Comparison of ENCODE assay signal across 20 cellular contexts in the genomic region with DNA sequence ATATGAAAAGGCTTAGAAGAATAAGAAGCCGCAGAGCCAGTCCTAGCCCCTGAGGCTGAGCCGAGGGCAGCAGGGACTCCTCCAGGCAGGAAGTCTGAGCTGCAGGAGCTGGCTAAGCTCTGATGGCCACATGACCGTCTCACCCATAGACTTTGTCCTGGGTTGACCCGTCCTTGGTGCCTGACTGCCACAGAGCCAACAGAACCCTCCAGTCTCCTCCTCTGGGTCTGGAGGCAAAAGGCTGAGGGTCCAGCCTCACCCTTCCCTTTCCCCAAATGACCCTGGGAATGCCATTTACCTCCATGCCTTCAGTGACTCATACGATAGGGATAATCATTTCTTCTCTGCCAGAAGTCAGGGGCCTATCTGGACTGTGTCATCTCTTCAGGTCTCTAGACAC. TPM values are rescaled to one million over a fixed set of nuclear protein-coding genes. Genes with fewer than 3 reads are reported as not detected.
DNase-seq lines count a peak whose midpoint lies in the region; ATAC-seq and TF ChIP-seq lines count a peak whose summit lies in the region.
"Had no signal": no experiment of that assay in that cellular context is flagged by ENCODE, and none has a peak within 500 bp of the region (broad histone marks: within the 10 kb centered on the region; RNA-seq: fewer than 3 reads in every experiment).

No MANE protein-coding gene starts in this region.

- H3K4me1 ChIP-seq in right cardiac atrium (ENCODE audit: control insufficient read depth, insufficient read depth, low read length): no peaks in the 10 kb centered on the region
- peaks cover 12 to 15% of the 10 kb centered on the region in 2 experiments for H3K4me1 ChIP-seq in trophoblast cell (ENCODE audit: control insufficient read depth in 1 of 2, insufficient read depth in 2 of 2, low read length in 2 of 2)
- H3K4me1 ChIP-seq in smooth muscle cell (ENCODE audit: low read depth): no peaks in the 10 kb centered on the region
- H3K4me1 ChIP-seq: SJCRH30 had no signal

- H3K9ac ChIP-seq in trophoblast cell (ENCODE audit: low read length) (no peak overlapping the region), smooth muscle cell (ENCODE audit: low read depth) (no peak overlapping the region)
- H3K9ac ChIP-seq: BLaER1 treated with 17β-estradiol and CSF1 and Interleukin-3, amounts not matched to agents 10 nM and 100 nM had no signal

- no peaks in the 10 kb centered on the region for H4K20me1 ChIP-seq in smooth muscle cell (ENCODE audit: low read depth)
- H4K20me1 ChIP-seq: BLaER1 treated with 17β-estradiol and CSF1 and Interleukin-3, amounts not matched to agents 10 nM and 100 nM had no signal

- H3K27ac ChIP-seq in right cardiac atrium (ENCODE audit: low read length) (no peak overlapping the region), trophoblast cell (ENCODE audit: low read depth, low read length) (peak overlapping the region; percentile 19), smooth muscle cell (ENCODE audit: low read depth) (no peak overlapping the region)
- H3K27ac ChIP-seq: A549; BLaER1 treated with 17β-estradiol and CSF1 and Interleukin-3, amounts not matched to agents 10 nM and 100 nM; SJCRH30 had no signal

- no peaks in the 10 kb centered on the region for H3F3A ChIP-seq in smooth muscle cell (ENCODE audit: low read depth)

- peak overlapping the region; percentile 48 for H2BK12ac ChIP-seq in trophoblast cell (ENCODE audit: low read length)

- H3K4me2 ChIP-seq in trophoblast cell (ENCODE audit: low read length) (no peak overlapping the region), smooth muscle cell (no peak overlapping the region)
- H3K4me2 ChIP-seq: A549; BLaER1 treated with 17β-estradiol and CSF1 and Interleukin-3, amounts not matched to agents 10 nM and 100 nM had no signal

- ATAC-seq in right cardiac atrium (peak; percentile 53 to 66), SK-N-SH treated with all-trans-retinoic acid at 6 μM for 48 hours (no peak)
- ATAC-seq: A549 had no signal

- no peaks in the 10 kb centered on the region for H3K79me2 ChIP-seq in trophoblast cell (ENCODE audit: control insufficient read depth, insufficient read depth, low read length, poor library complexity)
- no peaks in the 10 kb centered on the region for H3K79me2 ChIP-seq in smooth muscle cell (ENCODE audit: low read depth)

- 36% methylated on average over 5 of the region's 5 CpGs for WGBS in right cardiac atrium
- no CpG with 5 or more reads among the region's 5 CpGs for WGBS in trophoblast cell (ENCODE audit: extremely low coverage, insufficient coverage, insufficient read length)
- WGBS in smooth muscle cell (ENCODE audit: low lambda C conversion rate): 54% methylated on average over 5 of the region's 5 CpGs

- peak overlapping the region; percentile 62 for H3K14ac ChIP-seq in trophoblast cell (ENCODE audit: low read length)

- H3K79me1 ChIP-seq in trophoblast cell (ENCODE audit: low read length): peaks cover 5% of the 10 kb centered on the region

- no peaks in the 10 kb centered on the region for H3K27me3 ChIP-seq in right cardiac atrium (ENCODE audit: control insufficient read depth, insufficient read depth)
- H3K27me3 ChIP-seq in trophoblast cell (ENCODE audit: insufficient read depth, low read length): no peaks in the 10 kb centered on the region
- peaks cover 9% of the 10 kb centered on the region for H3K27me3 ChIP-seq in smooth muscle cell (ENCODE audit: low read depth)
- H3K27me3 ChIP-seq: BLaER1 treated with 17β-estradiol and CSF1 and Interleukin-3, amounts not matched to agents 10 nM and 100 nM had no signal

- no peak overlapping the region for H2AK5ac ChIP-seq in trophoblast cell (ENCODE audit: low read length)

- DNase-seq in Daoy (ENCODE audit: low read depth) (peak; percentile 14), NCI-H226 (peak; percentile 33), right cardiac atrium (no peak), trophoblast cell (peak; percentile 93 to 95), smooth muscle cell (lab: John Stamatoyannopoulos, UW; ENCODE audit: unreplicated experiment) (no peak)
- no peak for DNase-seq in activated CD4-positive, alpha-beta T cell treated with anti-CD3 and anti-CD28 coated beads, Interleukin-2, amount 50 U/mL, for 48 hours
- DNase-seq: DMS 273 treated with DMSO at 0.1 percent for 48 hours, EL, HCEC 1CT, KG1, NCI-H1436 treated with DMSO at 0.1 percent for 48 hours, NCI-H2029 treated with DMSO at 0.1 percent for 48 hours, NCI-H2171 treated with DMSO at 0.1 percent for 48 hours, NCI-H748 treated with DMSO at 0.1 percent for 48 hours, RPMI8226, SJCRH30 had no signal

- peak overlapping the region; percentile 49 for H2BK5ac ChIP-seq in trophoblast cell (ENCODE audit: low read depth, low read length, poor library complexity)

- H3K36me3 ChIP-seq in trophoblast cell (ENCODE audit: control insufficient read depth in 1 of 2, insufficient read depth in 2 of 2, low read length in 2 of 2): no peaks in the 10 kb centered on the region
- no peaks in the 10 kb centered on the region for H3K36me3 ChIP-seq in smooth muscle cell (ENCODE audit: low read depth)
- H3K36me3 ChIP-seq: BLaER1 treated with 17β-estradiol and CSF1 and Interleukin-3, amounts not matched to agents 10 nM and 100 nM; SJCRH30 had no signal

- no peak overlapping the region for H2BK120ac ChIP-seq in trophoblast cell (ENCODE audit: insufficient read depth, low read length, poor library complexity)

- H3K4ac ChIP-seq in trophoblast cell (ENCODE audit: low read depth, low read length): no peak overlapping the region

- no peaks in the 10 kb centered on the region for H3K9me3 ChIP-seq in right cardiac atrium (ENCODE audit: control insufficient read depth, low read length)
- no peaks in the 10 kb centered on the region for H3K9me3 ChIP-seq in trophoblast cell (ENCODE audit: insufficient read depth, low read depth, low read length)
- no peaks in the 10 kb centered on the region for H3K9me3 ChIP-seq in smooth muscle cell (replicated peaks; ENCODE audit: low read depth)
- H3K9me3 ChIP-seq: A549; BLaER1 treated with 17β-estradiol and CSF1 and Interleukin-3, amounts not matched to agents 10 nM and 100 nM; SJCRH30 had no signal

- H3K23ac ChIP-seq in trophoblast cell (ENCODE audit: low read length): no peak overlapping the region

- intact Hi-C loops in right cardiac atrium (cut with DNase I): no loop called here

- H3K18ac ChIP-seq in trophoblast cell (ENCODE audit: low read length): no peak overlapping the region

- H3K4me3 ChIP-seq in right cardiac atrium (ENCODE audit: low read length) (no peak overlapping the region), trophoblast cell (ENCODE audit: low read depth, low read length) (no peak overlapping the region), smooth muscle cell (no peak overlapping the region)
- H3K4me3 ChIP-seq: A549; BLaER1 treated with 17β-estradiol and CSF1 and Interleukin-3, amounts not matched to agents 10 nM and 100 nM; SJCRH30 had no signal

- H4K8ac ChIP-seq in trophoblast cell (ENCODE audit: low read depth, low read length): no peak overlapping the region

- no peak for TF ChIP-seq CTCF in smooth muscle cell (IDR thresholded peaks at IDR 0.05; ENCODE audit: borderline replicate concordance, insufficient read depth, poor library complexity, severe bottlenecking)

- H4K91ac ChIP-seq in trophoblast cell (ENCODE audit: low read depth, low read length): no peak overlapping the region

- H4K12ac ChIP-seq in trophoblast cell (ENCODE audit: low read depth, low read length): no peak overlapping the region

- H2AFZ ChIP-seq in trophoblast cell (ENCODE audit: insufficient read depth, low read length, poor library complexity) (no peak overlapping the region), smooth muscle cell (ENCODE audit: low read depth) (no peak overlapping the region)

TF ChIP-seq in SK-N-SH treated with all-trans-retinoic acid at 6 μM for 48 hours, 23 proteins besides CTCF, POLR2A, EP300 and RAD21 (continues in another document):
- TF ChIP-seq GLIS3 (CRISPR knock-in tag; IDR thresholded peaks at IDR 0.05) (no peak), ISL1 (CRISPR knock-in tag; IDR thresholded peaks at IDR 0.05) (no peak), OSR1 (CRISPR knock-in tag; IDR thresholded peaks at IDR 0.05) (no peak), ESRRG (CRISPR knock-in tag; IDR thresholded peaks at IDR 0.05) (no peak), ARNTL (CRISPR knock-in tag; IDR thresholded peaks at IDR 0.05; ENCODE audit: borderline replicate concordance, low read depth) (no peak)
- TF ChIP-seq, protein P1, sequence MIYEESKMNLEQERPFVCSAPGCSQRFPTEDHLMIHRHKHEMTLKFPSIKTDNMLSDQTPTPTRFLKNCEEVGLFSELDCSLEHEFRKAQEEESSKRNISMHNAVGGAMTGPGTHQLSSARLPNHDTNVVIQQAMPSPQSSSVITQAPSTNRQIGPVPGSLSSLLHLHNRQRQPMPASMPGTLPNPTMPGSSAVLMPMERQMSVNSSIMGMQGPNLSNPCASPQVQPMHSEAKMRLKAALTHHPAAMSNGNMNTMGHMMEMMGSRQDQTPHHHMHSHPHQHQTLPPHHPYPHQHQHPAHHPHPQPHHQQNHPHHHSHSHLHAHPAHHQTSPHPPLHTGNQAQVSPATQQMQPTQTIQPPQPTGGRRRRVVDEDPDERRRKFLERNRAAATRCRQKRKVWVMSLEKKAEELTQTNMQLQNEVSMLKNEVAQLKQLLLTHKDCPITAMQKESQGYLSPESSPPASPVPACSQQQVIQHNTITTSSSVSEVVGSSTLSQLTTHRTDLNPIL (CRISPR knock-in tag; IDR thresholded peaks at IDR 0.05; ENCODE audit: low read depth): no peak

RNA-seq across cellular contexts. Expression of a gene that starts 1.5 kb away (rescaled TPM):
- total RNA-seq in Daoy (2014; rRNA removed; shearing (Covaris generic)): not detected in 2 replicates
- total RNA-seq in right cardiac atrium (not detected), smooth muscle cell (not detected in 2 replicates)
- polyA plus RNA-seq in right cardiac atrium (not detected), smooth muscle cell (not detected in 2 replicates)
- 0.07 and 0.11 TPM in 2 replicates for polyA plus RNA-seq in trophoblast cell (2013)
- total RNA-seq: NCI-H460, SJCRH30 had no signal
- polyA plus RNA-seq: A549 had no signal

RNA-seq across cellular contexts. Expression of a gene that starts 22.2 kb away (rescaled TPM):
- not detected in 2 replicates for total RNA-seq in Daoy (2014; rRNA removed; shearing (Covaris generic))
- total RNA-seq in right cardiac atrium: 1 to 10 TPM in 2 of 4 donors, under 1 TPM in 2; 0.47 to 2.2 (median 1.2) TPM
- polyA plus RNA-seq in right cardiac atrium: 0.14 TPM
- 0.11 and 0.12 TPM in 2 replicates for polyA plus RNA-seq in trophoblast cell (2013)
- 0.22 TPM in 1 of 2 replicates, not detected in the other for total RNA-seq in smooth muscle cell
- not detected in 2 replicates for polyA plus RNA-seq in smooth muscle cell
- total RNA-seq: NCI-H460, SJCRH30 had no signal
- polyA plus RNA-seq: A549 had no signal

RNA-seq across cellular contexts. Expression of a gene that starts 31.3 kb away (rescaled TPM):
- total RNA-seq in Daoy (2014; rRNA removed; shearing (Covaris generic)): 0.36 TPM in 1 of 2 replicates, not detected in the other
- total RNA-seq in right cardiac atrium (not detected), smooth muscle cell (152 and 209 TPM in 2 replicates)
- polyA plus RNA-seq in right cardiac atrium (0.07 TPM), smooth muscle cell (67.2 and 198 TPM in 2 replicates)
- polyA plus RNA-seq in trophoblast cell (2013): 0.04 and 0.07 TPM in 2 replicates
- total RNA-seq: NCI-H460, SJCRH30 had no signal

RNA-seq across cellular contexts. Expression of a gene that starts 49.8 kb away (rescaled TPM):
- total RNA-seq in Daoy (2014; rRNA removed; shearing (Covaris generic)): not detected in 2 replicates
- not detected for total RNA-seq in right cardiac atrium
- not detected for polyA plus RNA-seq in right cardiac atrium
- polyA plus RNA-seq in trophoblast cell (2013): not detected in 2 replicates
- not detected in 2 replicates for total RNA-seq in smooth muscle cell
- not detected in 2 replicates for polyA plus RNA-seq in smooth muscle cell
- total RNA-seq: NCI-H460, SJCRH30 had no signal
- polyA plus RNA-seq: A549 had no signal

RNA-seq across cellular contexts. Expression of a gene that starts 58.4 kb away (rescaled TPM):
- not detected in 2 replicates for total RNA-seq in Daoy (2014; rRNA removed; shearing (Covaris generic))
- total RNA-seq in right cardiac atrium (not detected), smooth muscle cell (985 and 1,128 TPM in 2 replicates)
- polyA plus RNA-seq in right cardiac atrium (not detected), smooth muscle cell (460 and 992 TPM in 2 replicates)
- not detected in 2 replicates for polyA plus RNA-seq in trophoblast cell (2013)
- total RNA-seq: NCI-H460, SJCRH30 had no signal

Comparison
In these comparisons a context has a peak if more than half of its experiments do, and no peak if none do; other contexts are left out.
1. DNase-seq: peak in Daoy (single experiment), NCI-H226 (single experiment) and trophoblast cell (2 of 2); none in right cardiac atrium (0 of 3), smooth muscle cell (single experiment) and activated CD4-positive, alpha-beta T cell treated with anti-CD3 and anti-CD28 coated beads, Interleukin-2, amount 50 U/mL, for 48 hours (0 of 2).
2. RNA of a gene that starts 31.3 kb away (total RNA-seq): 152 to 209 TPM in smooth muscle cell; not detected in right cardiac atrium and 0.36 TPM in Daoy; every median in the first group is over 100 times any median in the second.